Comparison of ENCODE assay signal across 33 cellular contexts in genomic region chr7:40542982-40543741, GRCh38.
DNase-seq lines count a peak whose midpoint lies in the region; ATAC-seq and TF ChIP-seq lines count a peak whose summit lies in the region.
"Had no signal": no experiment of that assay in that cellular context is flagged by ENCODE, and none has a peak within 500 bp of the region (broad histone marks: within the 10 kb centered on the region; RNA-seq: fewer than 3 reads in every experiment).

No MANE protein-coding gene starts in this region.

- TF ChIP-seq EP300 in SK-N-SH (IDR thresholded peaks at IDR 0.05; ENCODE audit: borderline replicate concordance in 1 of 2, low read depth in 1 of 2, low read length in 1 of 2) = peak; percentile 45 to 47; a peak in 2 of 4 replicates

- no peak overlapping the region; the same call in 1 of the 2 replicates for H3K9ac ChIP-seq in SK-N-SH
- H3K9ac ChIP-seq in rectal smooth muscle tissue (ENCODE audit: low read length) = no peak overlapping the region

- H3K4me3 ChIP-seq in SK-N-SH (ENCODE audit: low read depth in 2 of 2, low read length in 1 of 2) (no peak overlapping the region), rectal smooth muscle tissue (ENCODE audit: low read length) (no peak overlapping the region)
- H3K4me3 ChIP-seq in naive thymus-derived CD4-positive, alpha-beta T cell (ENCODE audit: low read length) = no peak overlapping the region
- H3K4me3 ChIP-seq: cardiac muscle cell, HAP-1, MG63, right lobe of liver, transverse colon had no signal

- H4K20me1 ChIP-seq in SK-N-SH (ENCODE audit: insufficient read depth) = no peaks in the 10 kb centered on the region

- H3K4me1 Mint-ChIP-seq in naive thymus-derived CD4-positive, alpha-beta T cell = no peaks in the 10 kb centered on the region
- H3K4me1 Mint-ChIP-seq: activated CD4-positive, alpha-beta T cell treated with anti-CD3 and anti-CD28 coated beads, Interleukin-2, amount 10 ng/mL, durations not matched to agents 24 days and 14 days; CD8-positive, alpha-beta memory T cell; T-cell had no signal

- H3K27ac ChIP-seq in SK-N-SH (ENCODE audit: low read depth in 2 of 2, low read length in 1 of 2) (peak overlapping the region; percentile 62 to 99; a peak in 3 of 4 replicates), rectal smooth muscle tissue (ENCODE audit: low read depth, low read length) (peak overlapping the region; percentile 22)
- no peak overlapping the region for H3K27ac ChIP-seq in naive thymus-derived CD4-positive, alpha-beta T cell (ENCODE audit: low read depth, low read length)
- H3K27ac ChIP-seq: cardiac muscle cell, HL-60, right lobe of liver, transverse colon, WERI-Rb-1 had no signal

- no peaks in the 10 kb centered on the region for H3K27me3 ChIP-seq in SK-N-SH (ENCODE audit: insufficient read depth)
- no peaks in the 10 kb centered on the region for H3K27me3 ChIP-seq in rectal smooth muscle tissue (ENCODE audit: control insufficient read depth, insufficient read depth, low read length)
- H3K27me3 ChIP-seq in naive thymus-derived CD4-positive, alpha-beta T cell (ENCODE audit: control insufficient read depth in 2 of 2, insufficient read depth in 2 of 2, low read length in 2 of 2) = no peaks in the 10 kb centered on the region
- H3K27me3 ChIP-seq: BE2C, cardiac muscle cell, MG63, right lobe of liver, transverse colon had no signal

- no peaks in the 10 kb centered on the region for H3K9me3 Mint-ChIP-seq in naive thymus-derived CD4-positive, alpha-beta T cell
- H3K9me3 Mint-ChIP-seq: activated CD4-positive, alpha-beta T cell treated with anti-CD3 and anti-CD28 coated beads, Interleukin-2, amount 10 ng/mL, durations not matched to agents 24 days and 14 days; activated T-helper 2 cell treated with anti-CD3 and anti-CD28 coated beads, Interferon-gamma antibody, Interleukin-2, Interleukin-4, amounts not matched to agents 10 μg/mL and 5 μg/mL and 100 μg/mL, durations not matched to agents 14 hours and 24 hours and 36 hours; T-cell had no signal

- 38% methylated on average over 3 of the region's 3 CpGs for WGBS in SK-N-SH (ENCODE audit: low lambda C conversion rate)

- H3K36me3 Mint-ChIP-seq in naive thymus-derived CD4-positive, alpha-beta T cell = no peaks in the 10 kb centered on the region
- H3K36me3 Mint-ChIP-seq: CD8-positive, alpha-beta memory T cell; T-cell had no signal

- ATAC-seq in naive thymus-derived CD4-positive, alpha-beta T cell = no peak
- ATAC-seq in activated CD4-positive, CD25-positive, alpha-beta regulatory T cell treated with anti-CD3 and anti-CD28 coated beads, Interleukin-2, amount 50 U/mL, for 24 hours = no peak
- ATAC-seq: esophagus mucosa, right lobe of liver, T-cell had no signal

- no peak overlapping the region for H3K27ac Mint-ChIP-seq in naive thymus-derived CD4-positive, alpha-beta T cell
- H3K27ac Mint-ChIP-seq: activated CD4-positive, alpha-beta T cell treated with anti-CD3 and anti-CD28 coated beads, Interleukin-2, amount 10 ng/mL, durations not matched to agents 24 days and 14 days; activated T-helper 2 cell treated with anti-CD3 and anti-CD28 coated beads, Interferon-gamma antibody, Interleukin-2, Interleukin-4, amounts not matched to agents 10 μg/mL and 5 μg/mL and 100 μg/mL, durations not matched to agents 14 hours and 24 hours and 36 hours; CD8-positive, alpha-beta memory T cell; T-cell had no signal

- POLR2A ChIA-PET in SK-N-SH (lab: Yijun Ruan, JAX) = interaction anchor here (0.6 kb wide), 1 partner anchor 449 kb away, joined by 3 read pairs; no protein-coding TSS in a partner anchor
- POLR2A ChIA-PET in naive thymus-derived CD4-positive, alpha-beta T cell (lab: Charles Lee) = no interaction called here

- H3K4me2 ChIP-seq in SK-N-SH = peak overlapping the region; percentile 7; the same call in 1 of the 2 replicates

- CTCF ChIA-PET in SK-N-SH (lab: Yijun Ruan, JAX) = interaction anchor here (0.7 to 2.3 kb wide), 8 partner anchors 9 to 1162 kb away, joined by 3 to 8 read pairs (median 3); no protein-coding TSS in a partner anchor
- CTCF ChIA-PET in naive thymus-derived CD4-positive, alpha-beta T cell (lab: Charles Lee) = no interaction called here

- H3K4me1 ChIP-seq in SK-N-SH (ENCODE audit: control insufficient read depth in 1 of 2, insufficient read depth in 2 of 2, low read depth in 1 of 2, low read length in 1 of 2) (peaks cover 33 to 53% of the 10 kb centered on the region in 2 experiments), rectal smooth muscle tissue (ENCODE audit: control insufficient read depth, insufficient read depth, low read length) (peaks cover 25% of the 10 kb centered on the region)
- no peaks in the 10 kb centered on the region for H3K4me1 ChIP-seq in naive thymus-derived CD4-positive, alpha-beta T cell (ENCODE audit: control insufficient read depth in 2 of 2, insufficient read depth in 2 of 2, low read length in 2 of 2)
- H3K4me1 ChIP-seq: HAP-1, right lobe of liver had no signal

- H2AFZ ChIP-seq in SK-N-SH (ENCODE audit: low read depth) = no peak overlapping the region

- intact Hi-C loops in naive thymus-derived CD4-positive, alpha-beta T cell (cut with micrococcal nuclease) = no loop called here

- H3K9me3 ChIP-seq in SK-N-SH = no peaks in the 10 kb centered on the region
- no peaks in the 10 kb centered on the region for H3K9me3 ChIP-seq in naive thymus-derived CD4-positive, alpha-beta T cell (ENCODE audit: control insufficient read depth in 2 of 3, low read length in 3 of 3)
- H3K9me3 ChIP-seq: BE2C, HAP-1, MG63, right lobe of liver, transverse colon had no signal

- no peak for TF ChIP-seq RAD21 in SK-N-SH (IDR thresholded peaks at IDR 0.05; ENCODE audit: low read length)

- peaks cover 5 to 24% of the 10 kb centered on the region in 2 experiments for H3K36me3 ChIP-seq in SK-N-SH (replicated peaks in 1 of 2; ENCODE audit: control insufficient read depth in 1 of 2, insufficient read depth in 2 of 2, low read length in 1 of 2)
- H3K36me3 ChIP-seq in rectal smooth muscle tissue (ENCODE audit: control insufficient read depth, insufficient read depth, low read length) = no peaks in the 10 kb centered on the region
- no peaks in the 10 kb centered on the region for H3K36me3 ChIP-seq in naive thymus-derived CD4-positive, alpha-beta T cell (ENCODE audit: control insufficient read depth in 2 of 3, insufficient read depth in 3 of 3, low read length in 3 of 3)
- H3K36me3 ChIP-seq: BE2C, cardiac muscle cell, HAP-1, MG63, right lobe of liver, transverse colon, WERI-Rb-1 had no signal

- DNase-seq in EH (ENCODE audit: low read depth) = peak; percentile 42
- DNase-seq in SK-N-SH = peak; percentile 25
- DNase-seq in fibroblast of gingiva (ENCODE audit: low read depth) = peak; percentile 36
- DNase-seq in naive thymus-derived CD4-positive, alpha-beta T cell = no peak
- DNase-seq in COLO668 (lab: John Stamatoyannopoulos, UW; ENCODE audit: unreplicated experiment) = no peak
- no peak for DNase-seq in NCI-H1092 (lab: John Stamatoyannopoulos, UW)
- DNase-seq: activated CD4-positive, alpha-beta T cell treated with anti-CD3 and anti-CD28 coated beads, Interleukin-2, amount 10 ng/mL, durations not matched to agents 24 days and 14 days; activated CD8-positive, alpha-beta memory T cell treated with anti-CD3 and anti-CD28 coated beads for 24 hours; activated naive CD4-positive, alpha-beta T cell treated with anti-CD3 and anti-CD28 coated beads, Interleukin-2, amount 50 U/mL, for 16 hours; activated T-cell treated with anti-CD3 and anti-CD28 coated beads for 4 hours; BE2C; CD8-positive, alpha-beta memory T cell; DMS 273 treated with DMSO at 0.1 percent for 48 hours; hypothalamus; KG1; mammary epithelial cell; MG63; NCI-H1417; NCI-H2081; NCI-H226; posterior cingulate gyrus; right lobe of liver; stimulated activated CD4-positive, alpha-beta T cell treated with anti-CD3 and anti-CD28 coated beads, Interleukin-4, amount 100 ng/mL, for 1 hour; T-cell; transverse colon; WERI-Rb-1 had no signal

- no peaks in the 10 kb centered on the region for H3K9me2 ChIP-seq in SK-N-SH

- no peak for TF ChIP-seq CTCF in SK-N-SH (IDR thresholded peaks at IDR 0.05)

- H3K27me3 Mint-ChIP-seq in naive thymus-derived CD4-positive, alpha-beta T cell = peaks cover 0 to 1% (median 0%) of the 10 kb centered on the region in 5 donors
- H3K27me3 Mint-ChIP-seq: activated CD4-positive, alpha-beta T cell treated with anti-CD3 and anti-CD28 coated beads, Interleukin-2, amount 10 ng/mL, durations not matched to agents 24 days and 14 days; CD8-positive, alpha-beta memory T cell; T-cell had no signal

- peaks cover 85% of the 10 kb centered on the region for H3K79me2 ChIP-seq in SK-N-SH (ENCODE audit: insufficient read depth)

- H3F3A ChIP-seq in SK-N-SH (replicated peaks; ENCODE audit: insufficient read depth) = peaks cover 31% of the 10 kb centered on the region

- no peak overlapping the region for H3K4me3 Mint-ChIP-seq in naive thymus-derived CD4-positive, alpha-beta T cell
- H3K4me3 Mint-ChIP-seq: activated CD4-positive, alpha-beta T cell treated with anti-CD3 and anti-CD28 coated beads, Interleukin-2, amount 10 ng/mL, durations not matched to agents 24 days and 14 days; CD8-positive, alpha-beta memory T cell; T-cell had no signal

TF ChIP-seq in SK-N-SH, 30 proteins besides CTCF, POLR2A, EP300 and RAD21 (continues in another document):
- no peak for TF ChIP-seq FOXJ3 (CRISPR knock-in tag; IDR thresholded peaks at IDR 0.05)
- 0 out of 2 replicates have a peak, but pooled peaks have one; percentile 3 for TF ChIP-seq JUND (IDR thresholded peaks at IDR 0.05)
- no peak for TF ChIP-seq NRF1 (IDR thresholded peaks at IDR 0.05; ENCODE audit: low read depth, low read length)
- no peak for TF ChIP-seq CHD2 (IDR thresholded peaks at IDR 0.05; ENCODE audit: low read length, partially characterized antibody)
- TF ChIP-seq RXRA (IDR thresholded peaks at IDR 0.05; ENCODE audit: borderline replicate concordance, low read depth) = 0 out of 2 replicates have a peak, but pooled peaks have one; percentile 15
- TF ChIP-seq RCOR1 (IDR thresholded peaks at IDR 0.05; ENCODE audit: low read length) = peak; percentile 37; the same call in 1 of the 2 replicates
- TF ChIP-seq TEAD4 (IDR thresholded peaks at IDR 0.05; ENCODE audit: borderline replicate concordance, insufficient read depth) = no peak
- TF ChIP-seq SIN3A (IDR thresholded peaks at IDR 0.05; ENCODE audit: borderline replicate concordance, low read depth, low read length) = no peak
- no peak for TF ChIP-seq GATA2 (CRISPR knock-in tag; IDR thresholded peaks at IDR 0.05)

Comparison
In these comparisons a context has a peak if more than half of its experiments do, and no peak if none do; other contexts are left out.
1. DNase-seq: peak in EH (single experiment), SK-N-SH (single experiment) and fibroblast of gingiva (single experiment); none in naive thymus-derived CD4-positive, alpha-beta T cell (0 of 9), COLO668 (single experiment) and NCI-H1092 (single experiment).